In genomic region chr4:67922697-67923096, GRCh38 we compare ENCODE assay signal across 26 cellular contexts.
DNase-seq lines count a peak whose midpoint lies in the region; FAIRE-seq lines count a peak whose summit lies in the region.
"Had no signal": no experiment of that assay in that cellular context is flagged by ENCODE, and none has a peak within 500 bp of the region (broad histone marks: within the 10 kb centered on the region; RNA-seq: fewer than 3 reads in every experiment).

No MANE protein-coding gene starts in this region.

- H3K27ac ChIP-seq in epithelial cell of prostate: peak overlapping the region; percentile 60
- H3K27ac ChIP-seq: cardiac muscle cell, coronary artery, esophagus squamous epithelium, ovary, transverse colon had no signal

- DNase-seq in CMK (ENCODE audit: low read depth) (peak; percentile 15), RCC 7860 (ENCODE audit: low spot score) (peak; percentile 8), epithelial cell of prostate (ENCODE audit: low read depth, low spot score) (no peak), kidney tubule cell (ENCODE audit: low spot score) (peak; percentile 37), HPDE6-E6E7 (ENCODE audit: extremely low spot score) (no peak), NOMO-1 (lab: John Stamatoyannopoulos, UW; ENCODE audit: unreplicated experiment in 2 of 2) (no peak)
- no peak for DNase-seq in NK-92 treated with Interleukin-12 subunit alpha and Interleukin-12 subunit beta, amount 100 ng/mL, for 24 hours (lab: John Stamatoyannopoulos, UW)
- DNase-seq: ACHN; activated CD4-positive, alpha-beta T cell treated with anti-CD3 and anti-CD28 coated beads, Interleukin-2, amount 50 U/mL, for 4 hours; activated naive CD4-positive, alpha-beta T cell treated with Interleukin-2 at 50 U/mL for 16 hours; amygdala; endodermal cell; esophagus squamous epithelium; NCI-H1105; NCI-H2029; NCI-H526 treated with DMSO at 0.1 percent for 48 hours; nephron progenitor cell; ovary; retina; small intestine; stimulated activated CD4-positive, alpha-beta T cell treated with anti-CD3 and anti-CD28 coated beads, Interleukin-1b, Interleukin-23, amount 100 ng/mL, for 48 hours; transverse colon had no signal

- FAIRE-seq in RCC 7860 (lab: Jason Lieb, UNC): no peak
- FAIRE-seq: D721Med, GM12892, small intestine had no signal

Comparison
In these comparisons a context has a peak if more than half of its experiments do, and no peak if none do; other contexts are left out.
1. DNase-seq: peak in CMK (single experiment), RCC 7860 (single experiment) and kidney tubule cell (single experiment); none in epithelial cell of prostate (single experiment), HPDE6-E6E7 (single experiment), NK-92 treated with Interleukin-12 subunit alpha and Interleukin-12 subunit beta, amount 100 ng/mL, for 24 hours (single experiment) and NOMO-1 (0 of 2).